In the genomic region with DNA sequence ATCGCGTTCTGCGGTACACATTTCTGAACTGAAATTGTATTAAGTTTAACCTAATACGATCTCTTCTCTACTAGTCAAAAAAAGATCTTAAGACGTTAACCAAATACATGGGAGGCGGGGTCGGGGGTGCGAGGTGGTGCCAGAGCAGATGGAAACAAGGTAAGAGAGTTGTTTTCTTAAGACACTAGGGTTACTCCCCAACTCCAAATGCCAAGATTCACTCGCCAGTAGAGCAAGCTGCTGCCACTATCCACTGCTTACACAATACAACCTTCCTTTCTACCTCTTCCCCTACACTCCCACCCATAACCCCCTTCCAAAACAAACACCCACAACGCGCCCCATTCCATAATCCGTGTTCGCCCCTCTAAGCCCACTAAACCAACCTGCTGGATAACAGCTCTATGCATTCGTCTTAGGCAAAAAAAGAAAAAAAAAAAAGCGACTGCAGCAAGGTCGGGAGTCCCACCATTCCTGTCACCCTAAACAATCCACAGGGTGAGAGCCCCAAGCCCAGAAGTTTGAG, we compare ENCODE assay signal across 8 cellular contexts. TPM values are rescaled to one million over a fixed set of nuclear protein-coding genes. Genes with fewer than 3 reads are reported as not detected.
DNase-seq lines count a peak whose midpoint lies in the region; ATAC-seq lines count a peak whose summit lies in the region.

No MANE protein-coding gene starts in this region.

- no peak for ATAC-seq in HG02870 (IDR thresholded peaks at IDR 0.05; ENCODE audit: unreplicated experiment)
- no peak for ATAC-seq in HG03354 (IDR thresholded peaks at IDR 0.05; ENCODE audit: poor library complexity, severe bottlenecking, unreplicated experiment)

- H3K27me3 Mint-ChIP-seq in activated naive CD8-positive, alpha-beta T cell, result peaks cover 10% of the 10 kb centered on the region

- peaks cover 29% of the 10 kb centered on the region for H3K4me1 Mint-ChIP-seq in activated naive CD8-positive, alpha-beta T cell (ENCODE audit: low read depth)

- H3K27ac ChIP-seq in iPS DF 6.9 (ENCODE audit: low read length) (no peak overlapping the region), skin epidermis (peak overlapping the region in 14 of 21 experiments; percentile 85 to 97 (median 94))

- DNase-seq in EL (peak; percentile 11), LHCN-M2 (ENCODE audit: low read depth) (peak; percentile 9), iPS DF 6.9 (ENCODE audit: low read depth, low spot score) (no peak), NCI-H1417 treated with DMSO at 0.1 percent for 48 hours (lab: John Stamatoyannopoulos, UW) (no peak)

- H3K27me3 ChIP-seq in iPS DF 6.9 (ENCODE audit: control insufficient read depth, insufficient read depth, low read length), result peaks cover 2% of the 10 kb centered on the region; the same call in 1 of the 2 replicates

- H3K4me3 Mint-ChIP-seq in activated naive CD8-positive, alpha-beta T cell, result peak overlapping the region; percentile 91

- H3K27ac Mint-ChIP-seq in activated naive CD8-positive, alpha-beta T cell, result peak overlapping the region; percentile 75

- no peaks in the 10 kb centered on the region for H3K9me3 Mint-ChIP-seq in activated naive CD8-positive, alpha-beta T cell (ENCODE audit: low read depth)

- H3K36me3 Mint-ChIP-seq in activated naive CD8-positive, alpha-beta T cell, result no peaks in the 10 kb centered on the region

- H3K9me3 ChIP-seq in iPS DF 6.9 (ENCODE audit: control insufficient read depth, insufficient read depth, low read length), result no peaks in the 10 kb centered on the region

- H3K4me1 ChIP-seq in iPS DF 6.9 (ENCODE audit: control insufficient read depth, insufficient read depth, low read length), result no peaks in the 10 kb centered on the region

- H3K36me3 ChIP-seq in iPS DF 6.9 (ENCODE audit: control insufficient read depth, insufficient read depth, low read length), result no peaks in the 10 kb centered on the region

- whole genome bisulfite sequencing in iPS DF 6.9 (ENCODE audit: insufficient coverage, insufficient read length), result 100% methylated on average over 4 of the region's 16 CpGs

- H3K4me3 ChIP-seq in iPS DF 6.9 (ENCODE audit: low read length) (peak overlapping the region; percentile 56; the same call in 1 of the 2 replicates), skin epidermis (peak overlapping the region; percentile 76 to 98 (median 85))

RNA-seq across cellular contexts. Expression of gene LCORL, which starts 1.3 kb away (rescaled TPM):
- 27.6 and 29.8 TPM in 2 replicates for total RNA-seq in LHCN-M2 (2014; rRNA removed)
- 2.9 TPM for polyA plus RNA-seq in LHCN-M2 (2012)

Comparison
In these comparisons a context has a peak if more than half of its experiments do, and no peak if none do; other contexts are left out.
1. DNase-seq: peak in EL (single experiment) and LHCN-M2 (single experiment); none in iPS DF 6.9 (single experiment) and NCI-H1417 treated with DMSO at 0.1 percent for 48 hours (single experiment).